ENCODE assay signal across 8 cellular contexts in the genomic region with DNA sequence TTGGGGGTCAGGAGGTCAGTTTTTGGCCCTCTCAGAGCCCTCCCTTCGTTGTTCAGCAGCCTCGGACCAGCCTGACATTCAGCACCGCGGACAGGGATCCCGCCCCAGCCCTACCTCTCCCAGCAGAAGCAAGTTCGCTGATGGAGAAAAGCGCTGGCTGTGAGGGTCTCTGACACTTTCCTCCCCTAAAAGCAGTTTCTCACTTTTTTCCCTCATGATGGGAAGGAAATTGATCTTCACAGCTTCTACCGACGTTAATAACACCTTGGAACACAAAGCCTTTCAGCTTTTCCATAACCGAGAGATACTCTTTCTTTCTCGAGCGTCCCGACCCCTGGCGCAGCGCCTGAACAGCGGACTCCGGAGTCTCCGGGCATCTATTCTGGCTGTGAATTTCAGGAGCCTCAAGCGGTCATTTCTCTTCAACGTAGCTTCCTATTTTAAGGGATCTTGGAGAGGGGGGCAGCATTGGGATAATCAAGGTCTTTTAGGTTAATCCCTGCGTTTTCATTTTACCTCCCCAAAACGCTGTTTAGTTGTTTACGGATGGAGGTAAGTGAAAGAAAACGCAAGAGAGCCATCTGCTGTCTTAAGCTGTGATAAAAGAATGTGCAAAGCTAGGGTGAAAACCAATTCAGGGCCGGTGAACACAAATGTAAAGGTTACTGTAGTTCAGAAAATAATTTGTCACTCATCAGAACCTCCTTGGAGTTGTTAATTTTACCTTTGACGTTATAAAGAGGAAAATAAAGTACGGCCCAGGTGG.
DNase-seq lines count a peak whose midpoint lies in the region; TF ChIP-seq lines count a peak whose summit lies in the region.

No MANE protein-coding gene starts in this region.

- no peaks in the 10 kb centered on the region for H3K9me3 Mint-ChIP-seq in nephron progenitor cell
- no peaks in the 10 kb centered on the region for H3K9me3 Mint-ChIP-seq in activated naive CD4-positive, alpha-beta T cell treated with anti-CD3 and anti-CD28 coated beads for 36 hours
- no peaks in the 10 kb centered on the region for H3K9me3 Mint-ChIP-seq in activated CD4-positive, alpha-beta T cell treated with anti-CD3 and anti-CD28 coated beads, Interleukin-2, amount 10 ng/mL, durations not matched to agents 24 days and 14 days

- no peak for TF ChIP-seq CTCF in GM10266 (IDR thresholded peaks at IDR 0.05; ENCODE audit: control insufficient read depth, insufficient read depth, low read depth, missing control alignments)
- no peak for TF ChIP-seq CTCF in epithelial cell of esophagus (IDR thresholded peaks at IDR 0.05; ENCODE audit: insufficient read depth, low read depth, low read length, missing control alignments)
- TF ChIP-seq CTCF in nephron progenitor cell (IDR thresholded peaks at IDR 0.05), result no peak

- DNase-seq in GM10266 (ENCODE audit: extremely low spot score), result peak; percentile 21
- DNase-seq in NCI-H2196 (lab: John Stamatoyannopoulos, UW; ENCODE audit: unreplicated experiment), result peak; percentile 41
- DNase-seq in epithelial cell of esophagus (ENCODE audit: low read depth), result peak; percentile 36
- DNase-seq in nephron progenitor cell, result peak; percentile 88
- no peak for DNase-seq in mesenteric fat pad (ENCODE audit: low spot score)
- DNase-seq in activated naive CD4-positive, alpha-beta T cell treated with anti-CD3 and anti-CD28 coated beads for 36 hours, result no peak
- DNase-seq in GM19240 (ENCODE audit: insufficient read length, low spot score), result no peak
- DNase-seq in activated CD4-positive, alpha-beta T cell treated with anti-CD3 and anti-CD28 coated beads, Interleukin-2, amount 10 ng/mL, durations not matched to agents 24 days and 14 days, result no peak

- peak overlapping the region; percentile 54 for H3K4me3 Mint-ChIP-seq in nephron progenitor cell
- H3K4me3 Mint-ChIP-seq in activated naive CD4-positive, alpha-beta T cell treated with anti-CD3 and anti-CD28 coated beads for 36 hours, result no peak overlapping the region
- H3K4me3 Mint-ChIP-seq in activated CD4-positive, alpha-beta T cell treated with anti-CD3 and anti-CD28 coated beads, Interleukin-2, amount 10 ng/mL, durations not matched to agents 24 days and 14 days, result no peak overlapping the region

- no peak overlapping the region for H3K27ac Mint-ChIP-seq in nephron progenitor cell
- H3K27ac Mint-ChIP-seq in activated naive CD4-positive, alpha-beta T cell treated with anti-CD3 and anti-CD28 coated beads for 36 hours, result no peak overlapping the region
- H3K27ac Mint-ChIP-seq in activated CD4-positive, alpha-beta T cell treated with anti-CD3 and anti-CD28 coated beads, Interleukin-2, amount 10 ng/mL, durations not matched to agents 24 days and 14 days, result no peak overlapping the region

- H3K4me3 ChIP-seq in epithelial cell of esophagus (ENCODE audit: low read length), result no peak overlapping the region

- H3K27me3 Mint-ChIP-seq in nephron progenitor cell (ENCODE audit: low read depth, poor library complexity), result peaks cover 83% of the 10 kb centered on the region
- H3K27me3 Mint-ChIP-seq in activated naive CD4-positive, alpha-beta T cell treated with anti-CD3 and anti-CD28 coated beads for 36 hours (ENCODE audit: low read depth), result peaks cover 59% of the 10 kb centered on the region
- H3K27me3 Mint-ChIP-seq in activated CD4-positive, alpha-beta T cell treated with anti-CD3 and anti-CD28 coated beads, Interleukin-2, amount 10 ng/mL, durations not matched to agents 24 days and 14 days, result peaks cover 53% of the 10 kb centered on the region

- H3K36me3 Mint-ChIP-seq in nephron progenitor cell (ENCODE audit: low read depth), result no peaks in the 10 kb centered on the region
- H3K36me3 Mint-ChIP-seq in activated naive CD4-positive, alpha-beta T cell treated with anti-CD3 and anti-CD28 coated beads for 36 hours (ENCODE audit: low read depth), result no peaks in the 10 kb centered on the region
- no peaks in the 10 kb centered on the region for H3K36me3 Mint-ChIP-seq in activated CD4-positive, alpha-beta T cell treated with anti-CD3 and anti-CD28 coated beads, Interleukin-2, amount 10 ng/mL, durations not matched to agents 24 days and 14 days (ENCODE audit: low read depth)

- H3K4me1 Mint-ChIP-seq in nephron progenitor cell, result peaks cover 7% of the 10 kb centered on the region
- H3K4me1 Mint-ChIP-seq in activated naive CD4-positive, alpha-beta T cell treated with anti-CD3 and anti-CD28 coated beads for 36 hours (ENCODE audit: low read depth), result no peaks in the 10 kb centered on the region
- no peaks in the 10 kb centered on the region for H3K4me1 Mint-ChIP-seq in activated CD4-positive, alpha-beta T cell treated with anti-CD3 and anti-CD28 coated beads, Interleukin-2, amount 10 ng/mL, durations not matched to agents 24 days and 14 days

- intact Hi-C loops in activated naive CD4-positive, alpha-beta T cell treated with anti-CD3 and anti-CD28 coated beads for 36 hours (cut with micrococcal nuclease), result loop anchor here (2.0 kb wide), 1 partner anchor 405 kb away; no protein-coding TSS in a partner anchor
- intact Hi-C loops in activated CD4-positive, alpha-beta T cell treated with anti-CD3 and anti-CD28 coated beads, Interleukin-2, amount 10 ng/mL, durations not matched to agents 24 days and 14 days (cut with micrococcal nuclease), result no loop called here

- CTCF ChIA-PET in activated naive CD4-positive, alpha-beta T cell treated with anti-CD3 and anti-CD28 coated beads for 36 hours (lab: Charles Lee), result no interaction called here

Comparison
In these comparisons a context has a peak if more than half of its experiments do, and no peak if none do; other contexts are left out.
1. DNase-seq: peak in GM10266 (single experiment), NCI-H2196 (single experiment), epithelial cell of esophagus (single experiment) and nephron progenitor cell (single experiment); none in mesenteric fat pad (single experiment), activated naive CD4-positive, alpha-beta T cell treated with anti-CD3 and anti-CD28 coated beads for 36 hours (single experiment), GM19240 (single experiment) and activated CD4-positive, alpha-beta T cell treated with anti-CD3 and anti-CD28 coated beads, Interleukin-2, amount 10 ng/mL, durations not matched to agents 24 days and 14 days (single experiment).